In genomic region chr12:110403146-110403974, GRCh38 we compare ENCODE assay signal across 8 cellular contexts. TPM values are rescaled to one million over a fixed set of nuclear protein-coding genes. Genes with fewer than 3 reads are reported as not detected.
DNase-seq lines count a peak whose midpoint lies in the region; ATAC-seq and TF ChIP-seq lines count a peak whose summit lies in the region.

A gene with protein sequence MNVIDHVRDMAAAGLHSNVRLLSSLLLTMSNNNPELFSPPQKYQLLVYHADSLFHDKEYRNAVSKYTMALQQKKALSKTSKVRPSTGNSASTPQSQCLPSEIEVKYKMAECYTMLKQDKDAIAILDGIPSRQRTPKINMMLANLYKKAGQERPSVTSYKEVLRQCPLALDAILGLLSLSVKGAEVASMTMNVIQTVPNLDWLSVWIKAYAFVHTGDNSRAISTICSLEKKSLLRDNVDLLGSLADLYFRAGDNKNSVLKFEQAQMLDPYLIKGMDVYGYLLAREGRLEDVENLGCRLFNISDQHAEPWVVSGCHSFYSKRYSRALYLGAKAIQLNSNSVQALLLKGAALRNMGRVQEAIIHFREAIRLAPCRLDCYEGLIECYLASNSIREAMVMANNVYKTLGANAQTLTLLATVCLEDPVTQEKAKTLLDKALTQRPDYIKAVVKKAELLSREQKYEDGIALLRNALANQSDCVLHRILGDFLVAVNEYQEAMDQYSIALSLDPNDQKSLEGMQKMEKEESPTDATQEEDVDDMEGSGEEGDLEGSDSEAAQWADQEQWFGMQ (minus strand): TSS chr12:110403708. CDS start chr12:110403627, 81 bp downstream.

- DNase-seq in ACHN (peak; percentile 97), NCI-H69 (lab: John Stamatoyannopoulos, UW) (peak; percentile 97), coronary artery (ENCODE audit: low spot score) (peak; percentile 94), left kidney (ENCODE audit: low read depth, low spot score) (peak; percentile 97)
- peak; percentile 88 for DNase-seq in activated CD4-positive, alpha-beta T cell treated with anti-CD3 and anti-CD28 coated beads, Interleukin-2, amount 10 ng/mL, durations not matched to agents 7 days and 5 days
- DNase-seq in stimulated activated CD4-positive, alpha-beta T cell treated with anti-CD3 and anti-CD28 coated beads, Interleukin-1b, Interleukin-23, amount 100 ng/mL, for 48 hours, result peak; percentile 90

- TF ChIP-seq CTCF in coronary artery (IDR thresholded peaks at IDR 0.05), result no peak

- H3K9me3 Mint-ChIP-seq in activated CD4-positive, alpha-beta T cell treated with anti-CD3 and anti-CD28 coated beads, Interleukin-2, amount 10 ng/mL, durations not matched to agents 7 days and 5 days, result no peaks in the 10 kb centered on the region

- H3K27me3 Mint-ChIP-seq in activated CD4-positive, alpha-beta T cell treated with anti-CD3 and anti-CD28 coated beads, Interleukin-2, amount 10 ng/mL, durations not matched to agents 7 days and 5 days, result no peaks in the 10 kb centered on the region

- peak within 1 kb of the TSS; percentile 68 to 87 for H3K27ac ChIP-seq in coronary artery

- in situ Hi-C loops in ACHN (cut with HindIII; ENCODE audit: low pct_ligation_motif_present, low pct_unique_long_range_greater_than_20kb, low sequenced_read_pairs), result no loop called here

- CTCF ChIA-PET in activated CD4-positive, alpha-beta T cell treated with anti-CD3 and anti-CD28 coated beads, Interleukin-2, amount 10 ng/mL, durations not matched to agents 7 days and 5 days (lab: Charles Lee), result interaction anchor here (0.6 to 1.7 kb wide), 3 partner anchors 28 to 258 kb away, joined by 3 to 5 read pairs (median 4); no protein-coding TSS in a partner anchor

- peaks cover 16% of the 10 kb centered on the region for H3K36me3 Mint-ChIP-seq in activated CD4-positive, alpha-beta T cell treated with anti-CD3 and anti-CD28 coated beads, Interleukin-2, amount 10 ng/mL, durations not matched to agents 7 days and 5 days (ENCODE audit: low read depth)

- ATAC-seq in GM19025 (IDR thresholded peaks at IDR 0.05; ENCODE audit: low read depth, unreplicated experiment) (peak; percentile 75), HG03460 (IDR thresholded peaks at IDR 0.05; ENCODE audit: unreplicated experiment) (peak; percentile 76)

- H3K4me1 Mint-ChIP-seq in activated CD4-positive, alpha-beta T cell treated with anti-CD3 and anti-CD28 coated beads, Interleukin-2, amount 10 ng/mL, durations not matched to agents 7 days and 5 days, result peaks cover 37% of the 10 kb centered on the region

- H3K4me3 Mint-ChIP-seq in activated CD4-positive, alpha-beta T cell treated with anti-CD3 and anti-CD28 coated beads, Interleukin-2, amount 10 ng/mL, durations not matched to agents 7 days and 5 days, result peak within 1 kb of the TSS; percentile 100

- H3K27ac Mint-ChIP-seq in activated CD4-positive, alpha-beta T cell treated with anti-CD3 and anti-CD28 coated beads, Interleukin-2, amount 10 ng/mL, durations not matched to agents 7 days and 5 days, result peak within 1 kb of the TSS; percentile 100

- H3K4me3 ChIP-seq in coronary artery, result peak within 1 kb of the TSS; percentile 99

- POLR2A ChIA-PET in activated CD4-positive, alpha-beta T cell treated with anti-CD3 and anti-CD28 coated beads, Interleukin-2, amount 10 ng/mL, durations not matched to agents 7 days and 5 days (lab: Charles Lee), result interaction anchor here (0.6 kb wide), 1 partner anchor 28 kb away, joined by 6 read pairs; no protein-coding TSS in a partner anchor

RNA-seq across cellular contexts. Expression of the gene that starts here (rescaled TPM):
- total RNA-seq in activated CD4-positive, alpha-beta T cell treated with anti-CD3 and anti-CD28 coated beads, Interleukin-2, amount 10 ng/mL, durations not matched to agents 7 days and 5 days, result 10 to 100 TPM; 61.8 to 67.7 TPM

Comparison
In these comparisons a context has a peak if more than half of its experiments do, and no peak if none do; other contexts are left out.
1. Peak in every context shown above with its lines: DNase-seq, ATAC-seq, H3K4me3 ChIP-seq and H3K27ac ChIP-seq.